ENCODE assay signal across 25 cellular contexts in the genomic region with DNA sequence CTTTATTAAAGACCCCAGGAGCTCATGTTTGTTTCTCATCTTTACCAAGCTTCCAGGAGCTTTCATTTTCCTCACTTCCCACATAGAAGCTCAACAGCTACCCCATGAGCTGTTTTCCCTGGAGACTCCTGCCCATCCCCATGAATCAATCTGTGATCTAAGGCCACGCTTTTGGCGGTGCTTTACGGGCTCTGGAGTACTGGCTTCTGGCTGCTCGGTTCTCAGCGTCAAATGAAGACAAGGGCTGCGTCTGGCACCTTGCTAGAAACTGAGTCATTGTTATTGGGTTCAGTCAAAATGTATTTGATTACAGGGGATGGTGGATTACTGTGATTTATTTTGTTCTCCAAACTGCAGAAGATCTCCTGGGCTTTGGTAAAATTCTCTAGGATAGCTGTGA. TPM values are rescaled to one million over a fixed set of nuclear protein-coding genes. Genes with fewer than 3 reads are reported as not detected.
A peak's percentile ranks its signal among the peaks of the same experiment; 100 is the strongest.
DNase-seq lines count a peak whose midpoint lies in the region; ATAC-seq and TF ChIP-seq lines count a peak whose summit lies in the region.
"Had no signal": no experiment of that assay in that cellular context is flagged by ENCODE, and none has a peak within 500 bp of the region (broad histone marks: within the 10 kb centered on the region; RNA-seq: fewer than 3 reads in every experiment).

No MANE protein-coding gene starts in this region.

- H3K9me3 Mint-ChIP-seq in WTC11 = no peaks in the 10 kb centered on the region
- H3K9me3 Mint-ChIP-seq in activated T-cell treated with anti-CD3 and anti-CD28 coated beads, Interleukin-2, amount 50 U/mL, for 24 hours = no peaks in the 10 kb centered on the region
- H3K9me3 Mint-ChIP-seq: activated naive CD8-positive, alpha-beta T cell treated with anti-CD3 and anti-CD28 coated beads, Interleukin-2, amount 10 ng/mL, durations not matched to agents 7 days and 5 days; neural crest cell had no signal

- H3K9me2 ChIP-seq in GM23248 (ENCODE audit: insufficient read depth) = no peaks in the 10 kb centered on the region

- peak; percentile 64 for DNase-seq in GM23248
- no peak for DNase-seq in WTC11 (ENCODE audit: low spot score)
- peak; percentile 6 for DNase-seq in fibroblast of the conjunctiva (ENCODE audit: low read depth)
- no peak for DNase-seq in gastrocnemius medialis
- DNase-seq in activated T-cell treated with anti-CD3 and anti-CD28 coated beads, Interleukin-2, amount 50 U/mL, for 24 hours = no peak
- no peak for DNase-seq in NOMO-1 treated with dmso at 0.1 percent for 144 hours (lab: John Stamatoyannopoulos, UW; ENCODE audit: unreplicated experiment)
- no peak for DNase-seq in stimulated activated CD4-positive, alpha-beta T cell treated with anti-CD3 and anti-CD28 coated beads, Interleukin-2, amount 100 ng/mL, for 48 hours
- DNase-seq: activated CD4-positive, alpha-beta T cell treated with anti-CD3 and anti-CD28 coated beads for 1 hour; activated CD8-positive, alpha-beta T cell treated with anti-CD3 and anti-CD28 coated beads, Interleukin-2, amount 10 ng/mL, durations not matched to agents 7 days and 5 days; activated gamma-delta T cell; activated naive CD8-positive, alpha-beta T cell treated with anti-CD3 and anti-CD28 coated beads, Interleukin-2, amount 10 ng/mL, durations not matched to agents 7 days and 5 days; CD4-positive, CD25-positive, alpha-beta regulatory T cell; cerebellar nuclear complex; foreskin fibroblast; GOT3; NCI-H1092 treated with DMSO at 0.1 percent for 48 hours; NCI-H2081; NCI-H446; stimulated activated naive CD4-positive, alpha-beta T cell treated with Interleukin-2 at 50 U/mL for 16 hours had no signal

- H3K27me3 ChIP-seq in GM23248 (replicated peaks; ENCODE audit: insufficient read depth) = no peaks in the 10 kb centered on the region
- H3K27me3 ChIP-seq in gastrocnemius medialis = no peaks in the 10 kb centered on the region

- H3K4me3 ChIP-seq in GM23248 = no peak overlapping the region
- H3K4me3 ChIP-seq in gastrocnemius medialis = no peak overlapping the region
- H3K4me3 ChIP-seq: lung, thoracic aorta had no signal

- H4K20me1 ChIP-seq in GM23248 (ENCODE audit: insufficient read depth) = no peaks in the 10 kb centered on the region

- no peaks in the 10 kb centered on the region for H3K9me3 ChIP-seq in GM23248 (ENCODE audit: low read depth)
- no peaks in the 10 kb centered on the region for H3K9me3 ChIP-seq in gastrocnemius medialis
- H3K9me3 ChIP-seq: thoracic aorta had no signal

- intact Hi-C loops in gastrocnemius medialis (cut with DNase I; ENCODE audit: low total_unique reads) = no loop called here

- H3F3A ChIP-seq in GM23248 (ENCODE audit: insufficient read depth) = no peaks in the 10 kb centered on the region

- WGBS in GM23248 (ENCODE audit: low coverage in 1 of 2, low lambda C conversion rate in 2 of 2, missing lambda C conversion rate in 2 of 2), 2 experiments = 10 to 13% methylated on average over 6 of the region's 6 CpGs

- POLR2A ChIA-PET in WTC11 (lab: Charles Lee) = no interaction called here

- TF ChIP-seq CTCF in WTC11 (IDR thresholded peaks at IDR 0.05) = no peak
- TF ChIP-seq CTCF in gastrocnemius medialis (IDR thresholded peaks at IDR 0.05 in 4 of 5, conservative IDR thresholded peaks at IDR 0.05 in 1 of 5) = no peak

- H3K4me3 Mint-ChIP-seq in WTC11 = no peak overlapping the region
- H3K4me3 Mint-ChIP-seq in activated T-cell treated with anti-CD3 and anti-CD28 coated beads, Interleukin-2, amount 50 U/mL, for 24 hours = no peak overlapping the region
- H3K4me3 Mint-ChIP-seq: activated CD8-positive, alpha-beta T cell treated with anti-CD3 and anti-CD28 coated beads, Interleukin-2, amount 10 ng/mL, durations not matched to agents 7 days and 5 days; activated naive CD8-positive, alpha-beta T cell treated with anti-CD3 and anti-CD28 coated beads, Interleukin-2, amount 10 ng/mL, durations not matched to agents 7 days and 5 days; CD4-positive, CD25-positive, alpha-beta regulatory T cell; neural crest cell had no signal

- no peak overlapping the region for H3K4me2 ChIP-seq in GM23248 (ENCODE audit: unreplicated experiment)

- no peak for TF ChIP-seq POLR2A in gastrocnemius medialis (IDR thresholded peaks at IDR 0.05)

- no peaks in the 10 kb centered on the region for H3K36me3 ChIP-seq in GM23248 (ENCODE audit: low read depth)
- peaks cover 0 to 4% of the 10 kb centered on the region in 2 donors for H3K36me3 ChIP-seq in gastrocnemius medialis
- H3K36me3 ChIP-seq: thoracic aorta had no signal

- H3K27me3 Mint-ChIP-seq in WTC11 (ENCODE audit: low read depth) = no peaks in the 10 kb centered on the region
- H3K27me3 Mint-ChIP-seq in activated T-cell treated with anti-CD3 and anti-CD28 coated beads, Interleukin-2, amount 50 U/mL, for 24 hours = no peaks in the 10 kb centered on the region
- H3K27me3 Mint-ChIP-seq: activated naive CD8-positive, alpha-beta T cell treated with anti-CD3 and anti-CD28 coated beads, Interleukin-2, amount 10 ng/mL, durations not matched to agents 7 days and 5 days; CD4-positive, CD25-positive, alpha-beta regulatory T cell had no signal

- H3K4me1 ChIP-seq in GM23248 (ENCODE audit: insufficient read depth) (0 out of 2 replicates have a peak, but pooled peaks cover 8% of the 10 kb centered on the region), gastrocnemius medialis (peaks cover 25 to 26% of the 10 kb centered on the region in 2 donors)

- no peak overlapping the region for H3K9ac ChIP-seq in GM23248

- H3K27ac ChIP-seq in GM23248 (no peak overlapping the region), gastrocnemius medialis (peak overlapping the region; percentile 24 to 58 (median 41))
- H3K27ac ChIP-seq: RWPE1, thoracic aorta had no signal

- H3K36me3 Mint-ChIP-seq in WTC11 = peaks cover 2% of the 10 kb centered on the region; the same call in 1 of the 2 replicates
- H3K36me3 Mint-ChIP-seq in activated T-cell treated with anti-CD3 and anti-CD28 coated beads, Interleukin-2, amount 50 U/mL, for 24 hours (ENCODE audit: low read depth) = peaks cover 11% of the 10 kb centered on the region

- CTCF ChIA-PET in WTC11 (lab: Charles Lee) = interaction anchor here (0.9 to 4.8 kb wide), 4 partner anchors 11 to 262 kb away, joined by 3 to 25 read pairs (median 11); no protein-coding TSS in a partner anchor

- peaks cover 20% of the 10 kb centered on the region for H3K4me1 Mint-ChIP-seq in WTC11
- peaks cover 34% of the 10 kb centered on the region for H3K4me1 Mint-ChIP-seq in activated T-cell treated with anti-CD3 and anti-CD28 coated beads, Interleukin-2, amount 50 U/mL, for 24 hours (ENCODE audit: low read depth)

- in situ Hi-C loops in GM23248 (cut with MboI) (loop anchor here (25.0 kb wide), 1 partner anchor 343 kb away; no protein-coding TSS in a partner anchor), gastrocnemius medialis (cut with MboI; ENCODE audit: low sequenced_read_pairs in 4 of 4) (loop anchor here in 2 of 4 donors (5.0 to 25.0 kb wide), 3 partner anchors 64 to 368 kb away; no protein-coding TSS in a partner anchor)

- 0 out of 2 replicates have a peak overlapping the region, but pooled peaks have one; percentile 3 for H2AFZ ChIP-seq in GM23248

- ATAC-seq in WTC11 (no peak), gastrocnemius medialis (peak; percentile 54 to 79), HG03442 (IDR thresholded peaks at IDR 0.05; ENCODE audit: unreplicated experiment) (no peak)
- ATAC-seq: activated CD8-positive, alpha-beta T cell treated with anti-CD3 and anti-CD28 coated beads, Interleukin-2, amount 10 ng/mL, durations not matched to agents 7 days and 5 days; sciatic nerve had no signal

- H3K79me2 ChIP-seq in GM23248 (ENCODE audit: insufficient read depth) = no peaks in the 10 kb centered on the region

- H3K27ac Mint-ChIP-seq in WTC11 = peak overlapping the region; percentile 13; the same call in 1 of the 2 replicates
- no peak overlapping the region for H3K27ac Mint-ChIP-seq in activated T-cell treated with anti-CD3 and anti-CD28 coated beads, Interleukin-2, amount 50 U/mL, for 24 hours
- H3K27ac Mint-ChIP-seq: activated CD8-positive, alpha-beta T cell treated with anti-CD3 and anti-CD28 coated beads, Interleukin-2, amount 10 ng/mL, durations not matched to agents 7 days and 5 days; activated naive CD8-positive, alpha-beta T cell treated with anti-CD3 and anti-CD28 coated beads, Interleukin-2, amount 10 ng/mL, durations not matched to agents 7 days and 5 days had no signal

TF ChIP-seq in WTC11, 78 proteins besides CTCF, POLR2A, EP300 and RAD21 (continues in another document):
- TF ChIP-seq ZBTB21 (CRISPR knock-in tag; IDR thresholded peaks at IDR 0.05; ENCODE audit: borderline replicate concordance) (no peak), MYBL2 (CRISPR knock-in tag; IDR thresholded peaks at IDR 0.05) (no peak), GABPB1 (CRISPR knock-in tag; IDR thresholded peaks at IDR 0.05) (no peak), MXD4 (CRISPR knock-in tag; IDR thresholded peaks at IDR 0.05; ENCODE audit: borderline replicate concordance) (no peak), ZNF263 (CRISPR knock-in tag; IDR thresholded peaks at IDR 0.05; ENCODE audit: low read depth) (no peak)
- TF ChIP-seq, protein P1, sequence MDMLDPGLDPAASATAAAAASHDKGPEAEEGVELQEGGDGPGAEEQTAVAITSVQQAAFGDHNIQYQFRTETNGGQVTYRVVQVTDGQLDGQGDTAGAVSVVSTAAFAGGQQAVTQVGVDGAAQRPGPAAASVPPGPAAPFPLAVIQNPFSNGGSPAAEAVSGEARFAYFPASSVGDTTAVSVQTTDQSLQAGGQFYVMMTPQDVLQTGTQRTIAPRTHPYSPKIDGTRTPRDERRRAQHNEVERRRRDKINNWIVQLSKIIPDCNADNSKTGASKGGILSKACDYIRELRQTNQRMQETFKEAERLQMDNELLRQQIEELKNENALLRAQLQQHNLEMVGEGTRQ (CRISPR knock-in tag; IDR thresholded peaks at IDR 0.05) = no peak

RNA-seq across cellular contexts. Expression of a gene that starts 39.9 kb away (rescaled TPM):
- 6.1 and 9.1 TPM in 2 replicates for total RNA-seq in GM23248 (2014; rRNA removed; shearing (Covaris generic))
- 9.3 and 11.0 TPM in 2 replicates for polyA plus RNA-seq in GM23248 (2016; fragmentation: Nextera tagmentation; extraction: Ambion mirVana)
- total RNA-seq in WTC11 (2021) (31.5 to 35.6 TPM (median 33.3 TPM) in 3 replicates), gastrocnemius medialis (10 to 100 TPM in 2 of 4 donors, 1 to 10 TPM in 2; 3.9 to 11.4 (median 9.2) TPM)

Comparison
In these comparisons a context has a peak if more than half of its experiments do, and no peak if none do; other contexts are left out.
1. DNase-seq: peak in GM23248 (single experiment) and fibroblast of the conjunctiva (single experiment); none in WTC11 (single experiment), gastrocnemius medialis (0 of 2), activated T-cell treated with anti-CD3 and anti-CD28 coated beads, Interleukin-2, amount 50 U/mL, for 24 hours (single experiment), NOMO-1 treated with dmso at 0.1 percent for 144 hours (single experiment) and stimulated activated CD4-positive, alpha-beta T cell treated with anti-CD3 and anti-CD28 coated beads, Interleukin-2, amount 100 ng/mL, for 48 hours (0 of 2).
2. ATAC-seq: peak in gastrocnemius medialis (2 of 2); none in WTC11 (single experiment) and HG03442 (single experiment).